7 cellular contexts compared by ENCODE assay signal in genomic region chr18:50297621-50298442, GRCh38. TPM values are rescaled to one million over a fixed set of nuclear protein-coding genes. Genes with fewer than 3 reads are reported as not detected.
DNase-seq lines count a peak whose midpoint lies in the region; ATAC-seq and TF ChIP-seq lines count a peak whose summit lies in the region.

No MANE protein-coding gene starts in this region.

- no peaks in the 10 kb centered on the region for H3K36me3 ChIP-seq in ectodermal cell (ENCODE audit: control insufficient read depth, insufficient read depth, low read length)
- no peaks in the 10 kb centered on the region for H3K36me3 ChIP-seq in right lobe of liver

- H3K27ac ChIP-seq in ectodermal cell (ENCODE audit: insufficient read depth, low read depth, low read length, poor library complexity, severe bottlenecking) (no peak overlapping the region), right lobe of liver (no peak overlapping the region)

- intact Hi-C loops in right lobe of liver (cut with DNase I): no loop called here

- H3K4me3 ChIP-seq in ectodermal cell (ENCODE audit: insufficient read depth, low read depth, low read length) (peak overlapping the region; percentile 3), right lobe of liver (peak overlapping the region; percentile 31 to 49 (median 45))

- ATAC-seq in GM18511 (IDR thresholded peaks at IDR 0.05; ENCODE audit: unreplicated experiment) (peak; percentile 100), HG02840 (IDR thresholded peaks at IDR 0.05; ENCODE audit: low FRiP score, unreplicated experiment) (peak; percentile 100), right lobe of liver (peak; percentile 93 to 99 (median 99))

- H3K27me3 ChIP-seq in ectodermal cell (ENCODE audit: control insufficient read depth, insufficient read depth, low read length, poor library complexity, severe bottlenecking) (no peaks in the 10 kb centered on the region), right lobe of liver (no peaks in the 10 kb centered on the region)

- DNase-seq in NCI-H1930 (lab: John Stamatoyannopoulos, UW) (peak; percentile 60 to 65), right lobe of liver (peak; percentile 78 to 87 (median 85))
- peak; percentile 82 for DNase-seq in activated CD4-positive, alpha-beta T cell treated with anti-CD3 and anti-CD28 coated beads for 48 hours
- DNase-seq in stimulated activated CD4-positive, alpha-beta T cell treated with anti-CD3 and anti-CD28 coated beads, Interleukin-4, amount 100 ng/mL, for 4 hours: peak; percentile 42 to 54

- H3K9me3 ChIP-seq in ectodermal cell (ENCODE audit: control insufficient read depth, low read length): no peaks in the 10 kb centered on the region
- no peaks in the 10 kb centered on the region for H3K9me3 ChIP-seq in right lobe of liver

- TF ChIP-seq CTCF in right lobe of liver (IDR thresholded peaks at IDR 0.05): no peak

- 78 to 79% methylated on average over 28 of the region's 28 CpGs for WGBS in ectodermal cell, 2 experiments
- WGBS in right lobe of liver (ENCODE audit: insufficient coverage, low coverage, low lambda C conversion rate, missing lambda C conversion rate): 19% methylated on average over 23 of the region's 28 CpGs

- no peak for TF ChIP-seq POLR2A in right lobe of liver (IDR thresholded peaks at IDR 0.05)

- H3K4me1 ChIP-seq in ectodermal cell (ENCODE audit: control insufficient read depth, insufficient read depth, low read length) (no peaks in the 10 kb centered on the region), right lobe of liver (peaks cover 0 to 2% (median 0%) of the 10 kb centered on the region in 4 donors)

RNA-seq across cellular contexts. Expression of gene CXXC1, which starts 10.3 kb away (rescaled TPM):
- 84.3 TPM for polyA plus RNA-seq in ectodermal cell (2013, experiment 1 of 4)
- 70.9 TPM for polyA plus RNA-seq in ectodermal cell (2013, experiment 2 of 4)
- polyA plus RNA-seq in ectodermal cell (2013, experiment 3 of 4): 64.5 TPM
- 69.9 TPM for polyA plus RNA-seq in ectodermal cell (2013, experiment 4 of 4)
- 10 to 100 TPM; 16.4 to 34.9 (median 26.1) TPM for total RNA-seq in right lobe of liver

RNA-seq across cellular contexts. Expression of gene MBD1, which starts 16.5 kb away (rescaled TPM):
- polyA plus RNA-seq in ectodermal cell (2013, experiment 1 of 4): 54.7 TPM
- 57.6 TPM for polyA plus RNA-seq in ectodermal cell (2013, experiment 2 of 4)
- polyA plus RNA-seq in ectodermal cell (2013, experiment 3 of 4): 44.4 TPM
- 49.9 TPM for polyA plus RNA-seq in ectodermal cell (2013, experiment 4 of 4)
- 10 to 100 TPM; 29.7 to 32.4 (median 30.7) TPM for total RNA-seq in right lobe of liver

RNA-seq across cellular contexts. Expression of gene CFAP53, which starts 31.5 kb away (rescaled TPM):
- 1.3 TPM for polyA plus RNA-seq in ectodermal cell (2013, experiment 1 of 4)
- polyA plus RNA-seq in ectodermal cell (2013, experiment 2 of 4): 0.89 TPM
- polyA plus RNA-seq in ectodermal cell (2013, experiment 3 of 4): 0.91 TPM
- polyA plus RNA-seq in ectodermal cell (2013, experiment 4 of 4): 1.1 TPM
- under 1 TPM in 3 of 6 experiments, not detected in 3; 0.13 to 0.17 (median 0.14) TPM for total RNA-seq in right lobe of liver
